11 cellular contexts compared by ENCODE assay signal in the genomic region with DNA sequence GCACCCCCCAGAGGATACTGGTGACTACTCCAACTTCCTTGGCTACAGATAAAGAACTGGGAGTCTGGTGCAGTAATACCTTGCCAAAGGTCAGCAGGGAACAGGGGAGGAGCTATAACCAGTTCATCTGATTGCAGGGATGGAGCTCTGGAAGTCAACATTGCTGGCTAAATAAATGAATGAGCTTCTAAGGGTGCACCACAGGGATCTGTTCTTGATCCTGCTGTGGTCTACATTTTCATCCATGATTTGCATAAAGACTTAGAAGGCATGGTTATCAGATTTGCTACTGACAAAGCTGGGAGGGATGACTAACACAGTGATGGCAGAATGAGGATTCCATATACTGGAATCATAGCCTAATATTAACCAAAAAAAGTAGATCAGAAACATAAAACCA.
DNase-seq lines count a peak whose midpoint lies in the region; ATAC-seq and TF ChIP-seq lines count a peak whose summit lies in the region.
"Had no signal": no experiment of that assay in that cellular context is flagged by ENCODE, and none has a peak within 500 bp of the region (broad histone marks: within the 10 kb centered on the region; RNA-seq: fewer than 3 reads in every experiment).

No MANE protein-coding gene starts in this region.

- no peak for TF ChIP-seq CTCF in fibroblast of mammary gland (conservative IDR thresholded peaks at IDR 0.05; ENCODE audit: control insufficient read depth, insufficient read depth, low read depth, low read length)

- no peak overlapping the region for H3K4me3 ChIP-seq in fibroblast of mammary gland (ENCODE audit: control insufficient read depth, low read depth, low read length)
- H3K4me3 ChIP-seq: psoas muscle had no signal

- DNase-seq in ELR (ENCODE audit: low read depth): peak; percentile 62
- DNase-seq in NCI-H345 treated with DMSO at 0.1 percent for 48 hours (lab: John Stamatoyannopoulos, UW; ENCODE audit: unreplicated experiment): peak; percentile 13
- peak; percentile 46 for DNase-seq in fibroblast of mammary gland (ENCODE audit: low read depth)
- DNase-seq in non-pigmented ciliary epithelial cell (ENCODE audit: low read depth): peak; percentile 59
- no peak for DNase-seq in HK-2 (ENCODE audit: unreplicated experiment)
- DNase-seq in NCI-H2171 treated with DMSO at 0.1 percent for 48 hours (lab: John Stamatoyannopoulos, UW): no peak
- DNase-seq: activated gamma-delta T cell treated with Interleukin-2 at 50 U/mL for 16 hours; effector CD4-positive, alpha-beta T cell; kidney; psoas muscle had no signal

- no peak for ATAC-seq in GM18873 (IDR thresholded peaks at IDR 0.05; ENCODE audit: low FRiP score, unreplicated experiment)
- ATAC-seq: psoas muscle had no signal

Comparison
In these comparisons a context has a peak if more than half of its experiments do, and no peak if none do; other contexts are left out.
1. DNase-seq: peak in ELR (single experiment), NCI-H345 treated with DMSO at 0.1 percent for 48 hours (single experiment), fibroblast of mammary gland (single experiment) and non-pigmented ciliary epithelial cell (single experiment); none in HK-2 (single experiment) and NCI-H2171 treated with DMSO at 0.1 percent for 48 hours (single experiment).